ENCODE assay signal across 9 cellular contexts in genomic region chr1:116817582-116818064, GRCh38.
A peak's percentile ranks its signal among the peaks of the same experiment; 100 is the strongest.
DNase-seq lines count a peak whose midpoint lies in the region; ATAC-seq, FAIRE-seq and TF ChIP-seq lines count a peak whose summit lies in the region.
"Had no signal": no experiment of that assay in that cellular context is flagged by ENCODE, and none has a peak within 500 bp of the region (broad histone marks: within the 10 kb centered on the region; RNA-seq: fewer than 3 reads in every experiment).

No MANE protein-coding gene starts in this region.

- H2AFZ ChIP-seq in keratinocyte (ENCODE audit: control insufficient read depth, low read length): no peak overlapping the region

- DNase-seq in Daoy (ENCODE audit: low read depth): peak; percentile 78
- DNase-seq in HTR-8/SVneo (ENCODE audit: insufficient read length, low spot score): peak; percentile 30
- DNase-seq in SKM-1 treated with dmso at 0.1 percent for 144 hours (lab: John Stamatoyannopoulos, UW; ENCODE audit: unreplicated experiment): peak; percentile 48
- peak; percentile 76 to 83 for DNase-seq in activated naive CD4-positive, alpha-beta T cell treated with anti-CD3 and anti-CD28 coated beads, Interleukin-2, amount 50 U/mL, for 72 hours (ENCODE audit: low spot score in 2 of 2)
- DNase-seq in keratinocyte (ENCODE audit: low read depth, low spot score): peak; percentile 64
- peak; percentile 49 to 65 for DNase-seq in stimulated activated CD8-positive, alpha-beta memory T cell treated with anti-CD3 and anti-CD28 coated beads, Interleukin-4, amount 100 ng/mL, for 1 hour (ENCODE audit: low read depth in 2 of 2, low spot score in 1 of 2)

- no peaks in the 10 kb centered on the region for H3K9me3 ChIP-seq in keratinocyte (ENCODE audit: control insufficient read depth, low read depth, low read length)

- ATAC-seq in activated naive CD4-positive, alpha-beta T cell treated with anti-CD3 and anti-CD28 coated beads, Interleukin-2, amount 50 U/mL, for 72 hours: peak; percentile 58 to 69
- ATAC-seq in GM18517 (IDR thresholded peaks at IDR 0.05; ENCODE audit: unreplicated experiment): no peak
- no peak for ATAC-seq in HG02610 (IDR thresholded peaks at IDR 0.05; ENCODE audit: unreplicated experiment)

- H4K20me1 ChIP-seq in keratinocyte (ENCODE audit: control insufficient read depth, extremely low read depth, insufficient read depth, low read length): no peaks in the 10 kb centered on the region

- no peak overlapping the region for H3K27ac ChIP-seq in keratinocyte (ENCODE audit: control insufficient read depth, insufficient read depth, low read length)

- H3K27ac Mint-ChIP-seq in activated naive CD4-positive, alpha-beta T cell treated with anti-CD3 and anti-CD28 coated beads, Interleukin-2, amount 50 U/mL, for 72 hours: peak overlapping the region; percentile 95 to 99

- TF ChIP-seq CTCF in keratinocyte (optimal IDR thresholded peaks at IDR 0.05 in 1 of 3, IDR thresholded peaks at IDR 0.05 in 1 of 3, conservative IDR thresholded peaks at IDR 0.05 in 1 of 3; ENCODE audit: extremely low read depth in 1 of 3, insufficient read depth in 2 of 3, low read length in 3 of 3): peak; percentile 84 to 89 (median 85)

- H3K4me1 ChIP-seq in keratinocyte (ENCODE audit: control insufficient read depth, extremely low read depth, insufficient read depth, low read length): peaks cover 10% of the 10 kb centered on the region

- H3K9me3 Mint-ChIP-seq in activated naive CD4-positive, alpha-beta T cell treated with anti-CD3 and anti-CD28 coated beads, Interleukin-2, amount 50 U/mL, for 72 hours: peaks cover 13 to 20% of the 10 kb centered on the region in 2 donors

- FAIRE-seq in HTR-8/SVneo (lab: Jason Lieb, UNC) (no peak), keratinocyte (lab: Jason Lieb, UNC) (peak; percentile 52)
- FAIRE-seq: colon had no signal

- no peaks in the 10 kb centered on the region for H3K79me2 ChIP-seq in keratinocyte (ENCODE audit: control insufficient read depth, insufficient read depth, low read length)

- H3K36me3 ChIP-seq in keratinocyte (ENCODE audit: control insufficient read depth in 2 of 2, extremely low read depth in 1 of 2, insufficient read depth in 2 of 2, low read length in 2 of 2): no peaks in the 10 kb centered on the region

- H3K4me2 ChIP-seq in keratinocyte (ENCODE audit: control insufficient read depth, extremely low read depth, insufficient read depth, low read depth, low read length): no peak overlapping the region

- H3K9ac ChIP-seq in keratinocyte (ENCODE audit: control insufficient read depth, extremely low read depth, insufficient read depth, low read length): no peak overlapping the region

- no peaks in the 10 kb centered on the region for H3K27me3 ChIP-seq in keratinocyte (ENCODE audit: control insufficient read depth, extremely low read depth, insufficient read depth, low read length)

- H3K4me3 ChIP-seq in keratinocyte (ENCODE audit: control insufficient read depth in 2 of 3, extremely low read depth in 1 of 3, insufficient read depth in 2 of 3, low read depth in 1 of 3, low read length in 3 of 3): no peak overlapping the region

- H3K9me1 ChIP-seq in keratinocyte (ENCODE audit: control insufficient read depth, extremely low read depth, insufficient read depth, low read length): no peaks in the 10 kb centered on the region

- H3K36me3 Mint-ChIP-seq in activated naive CD4-positive, alpha-beta T cell treated with anti-CD3 and anti-CD28 coated beads, Interleukin-2, amount 50 U/mL, for 72 hours: peaks cover 21 to 31% of the 10 kb centered on the region in 2 donors

- dilution Hi-C loops in keratinocyte (cut with MboI; ENCODE audit: extremely low pct_ligation_motif_present, low sequenced_read_pairs): no loop called here

Comparison
In these comparisons a context has a peak if more than half of its experiments do, and no peak if none do; other contexts are left out.
1. ATAC-seq: peak in activated naive CD4-positive, alpha-beta T cell treated with anti-CD3 and anti-CD28 coated beads, Interleukin-2, amount 50 U/mL, for 72 hours (2 of 2); none in GM18517 (single experiment) and HG02610 (single experiment).
2. Peak in every context shown above with its lines, with median percentiles within 50 percentile points of each other: DNase-seq.